28 cellular contexts compared by ENCODE assay signal in genomic region chr6:101608724-101609123, GRCh38.
"Had no signal": no experiment of that assay in that cellular context is flagged by ENCODE, and none has a peak within 500 bp of the region (broad histone marks: within the 10 kb centered on the region; RNA-seq: fewer than 3 reads in every experiment).

No MANE protein-coding gene starts in this region.

- DNase-seq: activated CD4-positive, alpha-beta memory T cell treated with anti-CD3 and anti-CD28 coated beads for 36 hours; activated CD4-positive, alpha-beta T cell treated with anti-CD3 and anti-CD28 coated beads for 36 hours; activated CD4-positive, alpha-beta T cell treated with anti-CD3 and anti-CD28 coated beads, Interleukin-2, amount 10 ng/mL, durations not matched to agents 24 days and 14 days; activated CD4-positive, CD25-positive, alpha-beta regulatory T cell; activated CD4-positive, CD25-positive, alpha-beta regulatory T cell treated with anti-CD3 and anti-CD28 coated beads, Interleukin-2, amount 50 U/mL, for 72 hours; activated CD8-positive, alpha-beta memory T cell treated with anti-CD3 and anti-CD28 coated beads, Interleukin-2, amount 10 ng/mL, durations not matched to agents 7 days and 5 days; activated CD8-positive, alpha-beta memory T cell treated with anti-CD3 and anti-CD28 coated beads, Interleukin-2, amount 50 U/mL, for 4 hours; activated CD8-positive, alpha-beta T cell treated with anti-CD3 and anti-CD28 coated beads, Interleukin-2, amount 10 ng/mL, durations not matched to agents 7 days and 5 days; activated gamma-delta T cell; activated naive CD4-positive, alpha-beta T cell; activated naive CD4-positive, alpha-beta T cell treated with anti-CD3 and anti-CD28 coated beads, Interleukin-2, amount 10 ng/mL, durations not matched to agents 7 days and 5 days; activated naive CD8-positive, alpha-beta T cell treated with anti-CD3 and anti-CD28 coated beads, Interleukin-2, amount 10 ng/mL, durations not matched to agents 7 days and 5 days; activated T-cell treated with anti-CD3 and anti-CD28 coated beads, Interleukin-2, amount 50 U/mL, for 24 hours; activated T-cell treated with anti-CD3 and anti-CD28 coated beads, Interleukin-2, amount 50 U/mL, for 72 hours; central memory CD4-positive, alpha-beta T cell; cerebellar nuclear complex; colonic mucosa; effector CD8-positive, alpha-beta T cell; esophagus squamous epithelium; foreskin melanocyte; head of caudate nucleus; hippocampal formation; T1000 had no signal

- H3K9me3 ChIP-seq: ascending aorta, breast epithelium, colonic mucosa, esophagus squamous epithelium had no signal

- H3K36me3 ChIP-seq: ascending aorta, breast epithelium, cardiac muscle cell, colonic mucosa, esophagus squamous epithelium had no signal

- H3K4me3 ChIP-seq: ascending aorta, breast epithelium, cardiac muscle cell, colonic mucosa, esophagus squamous epithelium had no signal

- H3K27ac ChIP-seq: ascending aorta, breast epithelium, cardiac muscle cell, colonic mucosa, epithelial cell of prostate, esophagus squamous epithelium had no signal

- H3K4me1 ChIP-seq: ascending aorta, breast epithelium, colonic mucosa, esophagus squamous epithelium had no signal

- ATAC-seq: activated CD4-positive, alpha-beta T cell treated with anti-CD3 and anti-CD28 coated beads for 36 hours; activated CD8-positive, alpha-beta memory T cell treated with anti-CD3 and anti-CD28 coated beads, Interleukin-2, amount 10 ng/mL, durations not matched to agents 7 days and 5 days; activated CD8-positive, alpha-beta T cell treated with anti-CD3 and anti-CD28 coated beads, Interleukin-2, amount 10 ng/mL, durations not matched to agents 7 days and 5 days; activated naive CD4-positive, alpha-beta T cell treated with anti-CD3 and anti-CD28 coated beads, Interleukin-2, amount 50 U/mL, for 72 hours; activated T-cell treated with anti-CD3 and anti-CD28 coated beads, Interleukin-2, amount 50 U/mL, for 72 hours had no signal
